1 cellular context compared by ENCODE assay signal in genomic region chr3:150965436-150965835, GRCh38.
TF ChIP-seq lines count a peak whose summit lies in the region.

No MANE protein-coding gene starts in this region.

TF ChIP-seq in GM23338, 12 proteins besides CTCF, POLR2A, EP300 and RAD21 (continued from another document):
- TF ChIP-seq ZNF462 (CRISPR knock-in tag; IDR thresholded peaks at IDR 0.05) (no peak), CREB1 (CRISPR knock-in tag; IDR thresholded peaks at IDR 0.05; ENCODE audit: low read depth) (no peak), JUNB (IDR thresholded peaks at IDR 0.05; ENCODE audit: unreplicated experiment) (no peak), EZH2 (IDR thresholded peaks at IDR 0.05; ENCODE audit: low read depth, unreplicated experiment) (no peak), REST (IDR thresholded peaks at IDR 0.05; ENCODE audit: unreplicated experiment) (no peak), ZNF114 (CRISPR knock-in tag; IDR thresholded peaks at IDR 0.05) (no peak), POLR2AphosphoS5 (IDR thresholded peaks at IDR 0.05; ENCODE audit: low read depth) (no peak), ZNF331 (CRISPR knock-in tag; IDR thresholded peaks at IDR 0.05; ENCODE audit: low read depth) (no peak)
